ENCODE assay signal across 11 cellular contexts in the genomic region with DNA sequence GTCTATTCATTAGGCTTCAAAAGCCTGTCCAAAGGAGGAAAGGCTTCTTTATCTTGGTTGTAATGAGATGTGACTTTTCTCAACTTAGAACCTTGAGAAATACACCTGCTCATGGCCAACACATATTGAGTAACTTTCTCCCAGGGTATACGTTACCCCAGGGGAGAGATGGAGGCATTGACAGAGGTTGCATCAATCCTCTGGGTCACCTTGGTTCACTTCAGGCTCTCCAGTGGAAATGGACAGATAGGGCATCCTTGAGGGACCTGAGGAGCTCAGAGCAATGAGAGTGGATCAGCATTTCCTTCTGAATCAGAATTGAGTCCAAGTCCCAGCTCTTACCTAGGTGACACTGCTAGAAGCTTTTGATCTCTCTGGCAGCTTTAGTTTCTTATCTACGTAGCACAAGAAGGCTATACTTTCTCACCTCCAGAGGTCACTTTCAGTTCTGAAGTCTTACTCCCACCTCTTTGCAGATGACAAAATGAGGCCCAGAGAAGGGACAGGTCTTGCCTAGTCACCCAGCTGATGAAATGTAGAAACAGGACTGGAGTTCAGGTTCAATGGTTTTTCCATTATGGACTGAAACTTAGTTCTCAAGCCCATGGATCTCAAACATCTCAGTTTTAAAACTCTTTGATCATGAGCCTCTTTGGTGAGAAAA. TPM values are rescaled to one million over a fixed set of nuclear protein-coding genes. Genes with fewer than 3 reads are reported as not detected.
DNase-seq lines count a peak whose midpoint lies in the region; ATAC-seq, FAIRE-seq and TF ChIP-seq lines count a peak whose summit lies in the region.
"Had no signal": no experiment of that assay in that cellular context is flagged by ENCODE, and none has a peak within 500 bp of the region (broad histone marks: within the 10 kb centered on the region; RNA-seq: fewer than 3 reads in every experiment).

No MANE protein-coding gene starts in this region.

- H3K4me1 ChIP-seq in colonic mucosa, result no peaks in the 10 kb centered on the region
- H3K4me1 ChIP-seq: BE2C had no signal

- TF ChIP-seq CTCF in endothelial cell (IDR thresholded peaks at IDR 0.05; ENCODE audit: unreplicated experiment), result no peak
- TF ChIP-seq CTCF in colonic mucosa (IDR thresholded peaks at IDR 0.05), result no peak

- peak; percentile 75 for ATAC-seq in HG03469 (IDR thresholded peaks at IDR 0.05; ENCODE audit: unreplicated experiment)

- peak; percentile 38 for FAIRE-seq in H54 (lab: Jason Lieb, UNC)

- H3K27me3 Mint-ChIP-seq in endothelial cell (ENCODE audit: unreplicated experiment), result no peaks in the 10 kb centered on the region

- H3K9me3 ChIP-seq in colonic mucosa, result no peaks in the 10 kb centered on the region
- H3K9me3 ChIP-seq: BE2C had no signal

- peak; percentile 9 for DNase-seq in stimulated activated CD4-positive, alpha-beta T cell treated with anti-CD3 and anti-CD28 coated beads, Interleukin-1b, Interleukin-23, amount 100 ng/mL, for 48 hours
- DNase-seq in stimulated activated CD4-positive, alpha-beta T cell treated with anti-CD3 and anti-CD28 coated beads, Interleukin-2, amount 100 ng/mL, for 48 hours, result no peak
- no peak for DNase-seq in H54 (ENCODE audit: insufficient read length, low spot score)
- no peak for DNase-seq in endothelial cell (ENCODE audit: low spot score)
- no peak for DNase-seq in CD1c-positive myeloid dendritic cell (ENCODE audit: extremely low spot score)
- no peak for DNase-seq in colonic mucosa
- DNase-seq in NCI-H2107 treated with DMSO at 0.1 percent for 48 hours (lab: John Stamatoyannopoulos, UW; ENCODE audit: unreplicated experiment), result no peak
- DNase-seq: BE2C, islet precursor cell, NCI-H446 treated with DMSO at 0.1 percent for 48 hours had no signal

- H3K27me3 ChIP-seq in colonic mucosa, result no peaks in the 10 kb centered on the region
- H3K27me3 ChIP-seq: BE2C had no signal

- no peak overlapping the region for H3K4me3 Mint-ChIP-seq in endothelial cell (ENCODE audit: unreplicated experiment)

- no peak overlapping the region for H3K27ac ChIP-seq in colonic mucosa

- no peaks in the 10 kb centered on the region for H3K9me3 Mint-ChIP-seq in endothelial cell (ENCODE audit: unreplicated experiment)

- no peak overlapping the region for H3K9ac ChIP-seq in colonic mucosa (ENCODE audit: low read depth in 2 of 2, low read length in 2 of 2)

- intact Hi-C loops in colonic mucosa (cut with DNase I), result no loop called here

- no peaks in the 10 kb centered on the region for H3K36me3 ChIP-seq in colonic mucosa

- no peak overlapping the region for H3K4me3 ChIP-seq in colonic mucosa

- H3K27ac Mint-ChIP-seq in endothelial cell (ENCODE audit: unreplicated experiment), result no peak overlapping the region

- H3K36me3 Mint-ChIP-seq in endothelial cell (ENCODE audit: low read depth, unreplicated experiment), result peaks cover 13% of the 10 kb centered on the region

- peaks cover 21% of the 10 kb centered on the region for H3K4me1 Mint-ChIP-seq in endothelial cell (ENCODE audit: unreplicated experiment)

- no peak for TF ChIP-seq POLR2A in H54 (IDR thresholded peaks at IDR 0.05; ENCODE audit: low read depth, low read length)

RNA-seq across cellular contexts. Expression of gene PANK1, which starts 35.2 kb away (rescaled TPM):
- total RNA-seq in endothelial cell (ENCODE audit: unreplicated experiment) (16.2 TPM), colonic mucosa (10 to 100 TPM; 22.8 to 55.4 TPM)
